1 cellular context compared by ENCODE assay signal in the genomic region with DNA sequence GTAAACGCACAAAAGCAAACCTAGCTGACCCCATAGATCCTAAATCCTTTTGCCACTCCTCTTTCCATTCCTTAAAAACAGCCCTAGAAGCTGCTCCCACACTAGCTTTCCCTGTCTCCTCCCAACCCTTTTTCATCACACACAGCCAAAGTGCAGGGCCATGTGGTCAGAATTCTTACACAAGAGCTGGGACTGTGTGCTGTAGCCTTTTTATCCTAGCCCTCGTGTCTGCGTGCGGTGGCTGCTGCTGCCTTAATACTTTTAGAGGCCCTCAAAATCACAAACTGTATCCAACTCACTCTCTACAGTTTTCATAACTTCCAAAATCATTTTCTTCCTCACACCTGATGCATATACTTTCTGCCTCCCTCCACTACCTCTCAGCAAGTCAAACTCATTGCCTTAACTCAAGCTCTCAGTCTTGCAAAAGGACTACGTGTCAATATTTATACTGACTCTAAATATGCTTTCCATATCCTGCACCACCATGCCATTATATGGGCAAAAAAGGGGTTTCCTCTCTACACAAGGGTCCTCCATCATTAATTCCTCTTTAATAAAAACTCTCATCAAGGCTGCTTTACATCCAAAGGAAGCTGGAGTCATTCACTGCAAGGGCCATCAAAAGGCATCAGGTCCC. TPM values are rescaled to one million over a fixed set of nuclear protein-coding genes. Genes with fewer than 3 reads are reported as not detected.
"Had no signal": no experiment of that assay in that cellular context is flagged by ENCODE, and none has a peak within 500 bp of the region (broad histone marks: within the 10 kb centered on the region; RNA-seq: fewer than 3 reads in every experiment).

No MANE protein-coding gene starts in this region.

RNA-seq across cellular contexts. Expression of gene NCKAP1, which starts 9.3 kb away (rescaled TPM):
- total RNA-seq: activated B cell treated with CpG ODN at 0.5 μM for 24 hours had no signal
